9 cellular contexts compared by ENCODE assay signal in genomic region chr7:74365320-74366022, GRCh38.
DNase-seq lines count a peak whose midpoint lies in the region; ATAC-seq and TF ChIP-seq lines count a peak whose summit lies in the region.
"Had no signal": no experiment of that assay in that cellular context is flagged by ENCODE, and none has a peak within 500 bp of the region (broad histone marks: within the 10 kb centered on the region; RNA-seq: fewer than 3 reads in every experiment).

No MANE protein-coding gene starts in this region.

- peaks cover 16% of the 10 kb centered on the region for H3K36me3 ChIP-seq in NT2/D1 (ENCODE audit: insufficient read depth, insufficient read length, low read length)

- peaks cover 5% of the 10 kb centered on the region for H3K4me1 ChIP-seq in NT2/D1 (ENCODE audit: insufficient read depth, insufficient read length)

- ATAC-seq in omental fat pad (ENCODE audit: low FRiP score) (peak; percentile 46), GM19035 (IDR thresholded peaks at IDR 0.05; ENCODE audit: unreplicated experiment) (no peak), GM19351 (IDR thresholded peaks at IDR 0.05; ENCODE audit: unreplicated experiment) (no peak)

- no peak for TF ChIP-seq CTCF in HFFc6 (IDR thresholded peaks at IDR 0.05)
- TF ChIP-seq CTCF in fibroblast of mammary gland (conservative IDR thresholded peaks at IDR 0.05; ENCODE audit: control insufficient read depth, insufficient read depth, low read depth, low read length), result no peak
- TF ChIP-seq CTCF in omental fat pad (IDR thresholded peaks at IDR 0.05), result no peak

- H3K4me3 Mint-ChIP-seq in HFFc6, result no peak overlapping the region
- H3K4me3 Mint-ChIP-seq in T-helper 2 cell treated with Interferon-gamma antibody and Interleukin-4, amounts not matched to agents 5 μg/mL and 100 μg/mL, for 36 hours, result no peak overlapping the region
- H3K4me3 Mint-ChIP-seq: IgD-negative memory B cell had no signal

- peaks cover 6% of the 10 kb centered on the region for H3K4me1 Mint-ChIP-seq in HFFc6 (ENCODE audit: low read depth)
- no peaks in the 10 kb centered on the region for H3K4me1 Mint-ChIP-seq in T-helper 2 cell treated with Interferon-gamma antibody and Interleukin-4, amounts not matched to agents 5 μg/mL and 100 μg/mL, for 36 hours (ENCODE audit: low read depth)

- DNase-seq in HFFc6 (peak; percentile 34), NT2/D1 (ENCODE audit: low read depth, low spot score) (peak; percentile 70), fibroblast of mammary gland (ENCODE audit: low read depth) (peak; percentile 61), omental fat pad (ENCODE audit: low spot score) (no peak)
- DNase-seq in T-helper 2 cell treated with Interferon-gamma antibody and Interleukin-4, amounts not matched to agents 5 μg/mL and 100 μg/mL, for 36 hours (ENCODE audit: low spot score), result no peak
- no peak for DNase-seq in stimulated activated naive CD4-positive, alpha-beta T cell treated with Interleukin-2 at 50 U/mL for 16 hours (lab: John Stamatoyannopoulos, UW)

- no peaks in the 10 kb centered on the region for H3K27me3 ChIP-seq in NT2/D1 (ENCODE audit: insufficient read depth, insufficient read length)

- H3K9ac ChIP-seq in NT2/D1 (ENCODE audit: insufficient read length, low read depth), result no peak overlapping the region

- H3K27me3 Mint-ChIP-seq in HFFc6 (ENCODE audit: insufficient read depth), result no peaks in the 10 kb centered on the region
- no peaks in the 10 kb centered on the region for H3K27me3 Mint-ChIP-seq in T-helper 2 cell treated with Interferon-gamma antibody and Interleukin-4, amounts not matched to agents 5 μg/mL and 100 μg/mL, for 36 hours (ENCODE audit: low read depth)
- H3K27me3 Mint-ChIP-seq: IgD-negative memory B cell had no signal

- peaks cover 15% of the 10 kb centered on the region for H3K36me3 Mint-ChIP-seq in HFFc6 (ENCODE audit: low read depth)
- H3K36me3 Mint-ChIP-seq in T-helper 2 cell treated with Interferon-gamma antibody and Interleukin-4, amounts not matched to agents 5 μg/mL and 100 μg/mL, for 36 hours (ENCODE audit: low read depth), result no peaks in the 10 kb centered on the region

- H3K9me3 Mint-ChIP-seq in HFFc6, result no peaks in the 10 kb centered on the region
- H3K9me3 Mint-ChIP-seq in T-helper 2 cell treated with Interferon-gamma antibody and Interleukin-4, amounts not matched to agents 5 μg/mL and 100 μg/mL, for 36 hours, result no peaks in the 10 kb centered on the region
- H3K9me3 Mint-ChIP-seq: IgD-negative memory B cell had no signal

- H3K4me3 ChIP-seq in NT2/D1 (ENCODE audit: insufficient read length, low read depth), result no peak overlapping the region
- H3K4me3 ChIP-seq in fibroblast of mammary gland (ENCODE audit: control insufficient read depth, low read depth, low read length), result no peak overlapping the region

- H3K27ac Mint-ChIP-seq in HFFc6, result no peak overlapping the region; the same call in 1 of the 2 replicates
- H3K27ac Mint-ChIP-seq in T-helper 2 cell treated with Interferon-gamma antibody and Interleukin-4, amounts not matched to agents 5 μg/mL and 100 μg/mL, for 36 hours, result no peak overlapping the region
- H3K27ac Mint-ChIP-seq: IgD-negative memory B cell had no signal

- H3K9me3 ChIP-seq in NT2/D1 (ENCODE audit: insufficient read depth, low read length), result no peaks in the 10 kb centered on the region

Comparison
In these comparisons a context has a peak if more than half of its experiments do, and no peak if none do; other contexts are left out.
1. DNase-seq: peak in HFFc6 (single experiment), NT2/D1 (single experiment) and fibroblast of mammary gland (single experiment); none in omental fat pad (single experiment), T-helper 2 cell treated with Interferon-gamma antibody and Interleukin-4, amounts not matched to agents 5 μg/mL and 100 μg/mL, for 36 hours (single experiment) and stimulated activated naive CD4-positive, alpha-beta T cell treated with Interleukin-2 at 50 U/mL for 16 hours (single experiment).